ENCODE assay signal across 10 cellular contexts in genomic region chr5:52811067-52811749, GRCh38. TPM values are rescaled to one million over a fixed set of nuclear protein-coding genes. Genes with fewer than 3 reads are reported as not detected.
DNase-seq lines count a peak whose midpoint lies in the region; ATAC-seq, FAIRE-seq and TF ChIP-seq lines count a peak whose summit lies in the region.
"Had no signal": no experiment of that assay in that cellular context is flagged by ENCODE, and none has a peak within 500 bp of the region (broad histone marks: within the 10 kb centered on the region; RNA-seq: fewer than 3 reads in every experiment).

No MANE protein-coding gene starts in this region.

- FAIRE-seq in H54 (lab: Jason Lieb, UNC): peak; percentile 69

- H3K4me2 ChIP-seq in H9 (ENCODE audit: insufficient read depth, insufficient read length, low read length): no peak overlapping the region

- H3K27ac ChIP-seq in rectal smooth muscle tissue (ENCODE audit: low read depth, low read length): peak overlapping the region; percentile 21
- no peak overlapping the region for H3K27ac ChIP-seq in prostate gland
- H3K27ac ChIP-seq in H9 (ENCODE audit: insufficient read length, low read depth, low read length): no peak overlapping the region

- DNase-seq in H54 (ENCODE audit: insufficient read length, low spot score): no peak
- peak; percentile 70 for DNase-seq in NOMO-1 treated with dmso at 0.1 percent for 144 hours (lab: John Stamatoyannopoulos, UW; ENCODE audit: unreplicated experiment)
- no peak for DNase-seq in epithelial cell of proximal tubule (ENCODE audit: low read depth)
- DNase-seq in prostate gland (ENCODE audit: low spot score): no peak
- DNase-seq in H9: no peak
- DNase-seq: activated T-cell treated with anti-CD3 and anti-CD28 coated beads, Interleukin-2, amount 50 U/mL, for 24 hours; immature natural killer cell; NCI-H187 had no signal

- no peak overlapping the region for H3K56ac ChIP-seq in H9 (ENCODE audit: insufficient read length, low read depth, low read length)

- H3K4ac ChIP-seq in H9 (ENCODE audit: low read depth, low read length): no peak overlapping the region

- no peaks in the 10 kb centered on the region for H3K27me3 Mint-ChIP-seq in H9 (ENCODE audit: low read depth)
- H3K27me3 Mint-ChIP-seq: activated T-cell treated with anti-CD3 and anti-CD28 coated beads, Interleukin-2, amount 50 U/mL, for 24 hours had no signal

- no peaks in the 10 kb centered on the region for H3K79me2 ChIP-seq in H9 (ENCODE audit: insufficient read depth, low read length)

- no peak for TF ChIP-seq POLR2A in H54 (IDR thresholded peaks at IDR 0.05; ENCODE audit: low read depth, low read length)
- no peak for TF ChIP-seq POLR2A in prostate gland (IDR thresholded peaks at IDR 0.05)

- H3K79me1 ChIP-seq in H9 (ENCODE audit: insufficient read depth, low read depth, low read length, poor library complexity, severe bottlenecking): no peaks in the 10 kb centered on the region

- H2AK5ac ChIP-seq in H9 (ENCODE audit: insufficient read length, low read length): no peak overlapping the region

- H3K18ac ChIP-seq in H9 (ENCODE audit: insufficient read length, low read depth, low read length): no peak overlapping the region

- no peaks in the 10 kb centered on the region for H3K36me3 Mint-ChIP-seq in H9 (ENCODE audit: insufficient read depth in 1 of 3, low read depth in 3 of 3)
- H3K36me3 Mint-ChIP-seq: immature natural killer cell had no signal

- no peak overlapping the region for H2BK12ac ChIP-seq in H9 (ENCODE audit: insufficient read length, low read depth, low read length)

- intact Hi-C loops in prostate gland (cut with DNase I): no loop called here

- no peaks in the 10 kb centered on the region for H4K20me1 ChIP-seq in H9 (ENCODE audit: control insufficient read depth, insufficient read depth, insufficient read length)

- H3K27ac Mint-ChIP-seq in H9: no peak overlapping the region
- H3K27ac Mint-ChIP-seq: activated T-cell treated with anti-CD3 and anti-CD28 coated beads, Interleukin-2, amount 50 U/mL, for 24 hours; immature natural killer cell had no signal

- no peaks in the 10 kb centered on the region for H3K23me2 ChIP-seq in H9 (ENCODE audit: insufficient read length, low read depth, low read length, poor library complexity, severe bottlenecking)

- no peaks in the 10 kb centered on the region for H3K9me3 Mint-ChIP-seq in H9
- H3K9me3 Mint-ChIP-seq: activated T-cell treated with anti-CD3 and anti-CD28 coated beads, Interleukin-2, amount 50 U/mL, for 24 hours; immature natural killer cell had no signal

- H4K5ac ChIP-seq in H9 (ENCODE audit: insufficient read length, low read depth, low read length): no peak overlapping the region

- no peak overlapping the region for H3K23ac ChIP-seq in H9 (ENCODE audit: insufficient read length, low read depth, low read length)

- no peak overlapping the region for H2BK5ac ChIP-seq in H9 (ENCODE audit: insufficient read length, low read length)

- no peak overlapping the region for H3K4me3 ChIP-seq in epithelial cell of proximal tubule (ENCODE audit: low read depth, low read length)
- no peak overlapping the region for H3K4me3 ChIP-seq in rectal smooth muscle tissue (ENCODE audit: low read length)
- H3K4me3 ChIP-seq in prostate gland: no peak overlapping the region

- H4K91ac ChIP-seq in H9 (ENCODE audit: insufficient read length, low read depth, low read length): no peak overlapping the region

- H3K9ac ChIP-seq in rectal smooth muscle tissue (ENCODE audit: low read length) (no peak overlapping the region), H9 (ENCODE audit: extremely low read depth, insufficient read length, low read length) (no peak overlapping the region)

- no peak overlapping the region for H4K8ac ChIP-seq in H9 (replicated peaks; ENCODE audit: insufficient read length, low read depth, low read length)

- peaks cover 42% of the 10 kb centered on the region for H3K4me1 ChIP-seq in rectal smooth muscle tissue (ENCODE audit: control insufficient read depth, insufficient read depth, low read length)
- no peaks in the 10 kb centered on the region for H3K4me1 ChIP-seq in prostate gland (replicated peaks)
- H3K4me1 ChIP-seq in H9 (ENCODE audit: insufficient read depth, low read length): no peaks in the 10 kb centered on the region

- no peaks in the 10 kb centered on the region for H3K9me3 ChIP-seq in prostate gland
- no peaks in the 10 kb centered on the region for H3K9me3 ChIP-seq in H9 (ENCODE audit: control insufficient read depth, low read depth, low read length)

- no peaks in the 10 kb centered on the region for H3K36me3 ChIP-seq in rectal smooth muscle tissue (ENCODE audit: control insufficient read depth, insufficient read depth, low read length)
- no peaks in the 10 kb centered on the region for H3K36me3 ChIP-seq in prostate gland

- whole genome bisulfite sequencing in prostate gland: 71% methylated on average over 3 of the region's 3 CpGs
- WGBS in H9 (ENCODE audit: extremely low coverage, insufficient read length, low lambda C conversion rate): no CpG with 5 or more reads among the region's 3 CpGs

- no peak overlapping the region for H3K14ac ChIP-seq in H9 (ENCODE audit: insufficient read depth, low read length)

- H3K27me3 ChIP-seq in rectal smooth muscle tissue (ENCODE audit: control insufficient read depth, insufficient read depth, low read length) (no peaks in the 10 kb centered on the region), prostate gland (replicated peaks; ENCODE audit: insufficient read depth) (no peaks in the 10 kb centered on the region), H9 (ENCODE audit: insufficient read depth, low read length) (no peaks in the 10 kb centered on the region)

- H2BK20ac ChIP-seq in H9 (ENCODE audit: low read depth, low read length, poor library complexity, severe bottlenecking): no peak overlapping the region

- no peak overlapping the region for H3T11ph ChIP-seq in H9 (ENCODE audit: low read length)

- H2BK120ac ChIP-seq in H9 (ENCODE audit: low read depth, low read length, poor library complexity, severe bottlenecking): no peak overlapping the region

- peak; percentile 9 for TF ChIP-seq CTCF in epithelial cell of proximal tubule (conservative IDR thresholded peaks at IDR 0.05; ENCODE audit: low read depth, low read length)
- TF ChIP-seq CTCF in prostate gland (IDR thresholded peaks at IDR 0.05): no peak
- TF ChIP-seq CTCF in H9 (conservative IDR thresholded peaks at IDR 0.05): no peak

- no peak overlapping the region for H3K4me3 Mint-ChIP-seq in H9
- H3K4me3 Mint-ChIP-seq: activated T-cell treated with anti-CD3 and anti-CD28 coated beads, Interleukin-2, amount 50 U/mL, for 24 hours; immature natural killer cell had no signal

- no peak overlapping the region for H2AFZ ChIP-seq in H9 (ENCODE audit: low read length)

- H3K4me1 Mint-ChIP-seq in H9: 0 out of 4 replicates have a peak, but pooled peaks cover 0 to 2% of the 10 kb centered on the region in 2 experiments
- H3K4me1 Mint-ChIP-seq: immature natural killer cell had no signal

- no peak for ATAC-seq in HG02642 (IDR thresholded peaks at IDR 0.05; ENCODE audit: poor library complexity, unreplicated experiment)

- H2BK15ac ChIP-seq in H9 (ENCODE audit: low read depth, low read length): no peak overlapping the region

RNA-seq across cellular contexts. Expression of gene ITGA1, which starts 23.5 kb away (rescaled TPM):
- 2.2 and 3.2 TPM in 2 replicates for total RNA-seq in epithelial cell of proximal tubule
- total RNA-seq in prostate gland: 10 to 100 TPM; 43.7 to 78.3 TPM
- 2.8 and 3.9 TPM in 2 replicates for total RNA-seq in H9 (2021)

RNA-seq across cellular contexts. Expression of gene PELO, which starts 23.5 kb away (rescaled TPM):
- total RNA-seq in epithelial cell of proximal tubule (10.6 and 17.7 TPM in 2 replicates), prostate gland (10 to 100 TPM; 14.9 to 18.8 TPM), H9 (2021) (18.6 and 20.3 TPM in 2 replicates)
